28 cellular contexts compared by ENCODE assay signal in the genomic region with DNA sequence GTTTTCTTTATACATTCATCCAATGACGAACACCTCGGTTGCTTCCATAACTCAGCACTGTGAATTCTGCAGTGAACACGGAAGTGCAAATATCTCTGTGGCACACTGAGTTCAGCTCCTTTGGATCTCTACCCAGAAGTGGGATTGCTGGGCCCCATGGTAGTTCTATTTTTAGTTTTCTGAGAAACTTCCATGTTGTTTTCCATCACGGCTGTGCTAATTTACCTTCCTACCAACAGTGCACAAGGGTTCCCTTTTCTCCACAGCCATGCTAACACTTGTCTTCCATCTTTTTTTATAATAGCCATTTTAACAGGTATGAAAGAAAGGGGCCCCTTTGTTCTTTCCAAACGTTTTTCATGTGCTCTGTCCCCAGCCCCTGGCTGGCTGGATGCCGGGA. TPM values are rescaled to one million over a fixed set of nuclear protein-coding genes. Genes with fewer than 3 reads are reported as not detected.
"Had no signal": no experiment of that assay in that cellular context is flagged by ENCODE, and none has a peak within 500 bp of the region (broad histone marks: within the 10 kb centered on the region; RNA-seq: fewer than 3 reads in every experiment).

No MANE protein-coding gene starts in this region.

- H3K9me3 Mint-ChIP-seq: dendritic cell treated with granulocyte-macrophage colony-stimulating factor and Interleukin-4, amounts not matched to agents 40 ng/mL and 50 ng/mL, for 4 days; effector memory CD8-positive, alpha-beta T cell; endodermal cell; mesothelial cell of epicardium; naive thymus-derived CD8-positive, alpha-beta T cell had no signal

- H3K27ac ChIP-seq: epithelial cell of prostate, esophagus squamous epithelium, gastrocnemius medialis, heart right ventricle, left lung, lower lobe of right lung had no signal

- H3K36me3 Mint-ChIP-seq: mesothelial cell of epicardium; naive B cell; naive thymus-derived CD8-positive, alpha-beta T cell had no signal

- H3K27ac Mint-ChIP-seq: dendritic cell treated with granulocyte-macrophage colony-stimulating factor and Interleukin-4, amounts not matched to agents 40 ng/mL and 50 ng/mL, for 4 days; effector memory CD8-positive, alpha-beta T cell; endodermal cell; mesothelial cell of epicardium; naive B cell; naive thymus-derived CD8-positive, alpha-beta T cell had no signal

- DNase-seq: cortex of kidney; effector CD8-positive, alpha-beta T cell; effector memory CD8-positive, alpha-beta T cell; endodermal cell; erythroblast; esophagus squamous epithelium; foreskin fibroblast; foreskin melanocyte; gastrocnemius medialis; glutamatergic neuron; head of caudate nucleus; heart right ventricle; hippocampal formation; left cardiac atrium; left lung; left ventricle myocardium superior; lower lobe of right lung; mesenchymal stem cell; mucosa of descending colon; naive B cell; naive thymus-derived CD8-positive, alpha-beta T cell had no signal

- H3K4me1 Mint-ChIP-seq: endodermal cell; mesothelial cell of epicardium; naive B cell; naive thymus-derived CD8-positive, alpha-beta T cell had no signal

- ATAC-seq: effector memory CD8-positive, alpha-beta T cell; esophagus mucosa; gastrocnemius medialis; heart right ventricle; left cardiac atrium; left lung; left ventricle myocardium superior; lower lobe of right lung; mucosa of descending colon; naive thymus-derived CD8-positive, alpha-beta T cell had no signal

- H3K4me1 ChIP-seq: esophagus squamous epithelium, gastrocnemius medialis, heart right ventricle, left lung, lower lobe of right lung had no signal

- H3K9me3 ChIP-seq: esophagus squamous epithelium, gastrocnemius medialis, left lung, lower lobe of right lung, mucosa of descending colon had no signal

- H3K27me3 ChIP-seq: gastrocnemius medialis had no signal

- H3K4me3 Mint-ChIP-seq: dendritic cell treated with granulocyte-macrophage colony-stimulating factor and Interleukin-4, amounts not matched to agents 40 ng/mL and 50 ng/mL, for 4 days; effector memory CD8-positive, alpha-beta T cell; endodermal cell; mesothelial cell of epicardium; naive thymus-derived CD8-positive, alpha-beta T cell had no signal

RNA-seq across cellular contexts. Expression of a gene that starts 30.2 kb away (rescaled TPM):
- total RNA-seq: kidney epithelial cell; left lung; lower lobe of right lung; lung microvascular endothelial cell; mesothelial cell of epicardium; myocyte; naive thymus-derived CD8-positive, alpha-beta T cell had no signal
